Comparison of ENCODE assay signal across 9 cellular contexts in genomic region chr12:81668475-81668874, GRCh38.
DNase-seq lines count a peak whose midpoint lies in the region; ATAC-seq and TF ChIP-seq lines count a peak whose summit lies in the region.
"Had no signal": no experiment of that assay in that cellular context is flagged by ENCODE, and none has a peak within 500 bp of the region (broad histone marks: within the 10 kb centered on the region; RNA-seq: fewer than 3 reads in every experiment).

No MANE protein-coding gene starts in this region.

- peak; percentile 94 for ATAC-seq in HG03045 (IDR thresholded peaks at IDR 0.05; ENCODE audit: unreplicated experiment)
- ATAC-seq in RWPE2 (ENCODE audit: low read depth): peak; percentile 100
- ATAC-seq in lung (ENCODE audit: insufficient read depth, low FRiP score): peak; percentile 81
- ATAC-seq in left lobe of liver: no peak

- intact Hi-C loops in tibial artery (cut with DNase I; ENCODE audit: low total_unique reads): no loop called here

- H3K27me3 ChIP-seq in RWPE2 (ENCODE audit: insufficient read depth, poor library complexity, severe bottlenecking) (no peaks in the 10 kb centered on the region), lung (ENCODE audit: control insufficient read depth, insufficient read depth) (no peaks in the 10 kb centered on the region), tibial artery (no peaks in the 10 kb centered on the region)
- H3K27me3 ChIP-seq: BLaER1 treated with 17β-estradiol and CSF1 and Interleukin-3, amounts not matched to agents 10 nM and 100 nM had no signal

- H3K4me1 ChIP-seq in RWPE2 (ENCODE audit: insufficient read depth, poor library complexity, severe bottlenecking): no peaks in the 10 kb centered on the region
- H3K4me1 ChIP-seq in lung (ENCODE audit: control insufficient read depth in 2 of 2, insufficient read depth in 2 of 2, low read length in 2 of 2): no peaks in the 10 kb centered on the region
- no peaks in the 10 kb centered on the region for H3K4me1 ChIP-seq in tibial artery

- 15 to 18% methylated on average over 1 of the region's 1 CpG for WGBS in lung, 2 donors

- TF ChIP-seq CTCF in RWPE2 (IDR thresholded peaks at IDR 0.05; ENCODE audit: poor library complexity, severe bottlenecking): no peak
- TF ChIP-seq CTCF in lung (IDR thresholded peaks at IDR 0.05; ENCODE audit: control extremely low read depth, extremely low read depth): no peak
- TF ChIP-seq CTCF in tibial artery (IDR thresholded peaks at IDR 0.05): no peak

- H3K9me3 ChIP-seq in RWPE2 (ENCODE audit: severe bottlenecking): no peaks in the 10 kb centered on the region
- H3K9me3 ChIP-seq in lung (ENCODE audit: control insufficient read depth in 2 of 2, insufficient read depth in 1 of 2, low read length in 1 of 2): no peaks in the 10 kb centered on the region
- H3K9me3 ChIP-seq in tibial artery: no peaks in the 10 kb centered on the region
- H3K9me3 ChIP-seq: BLaER1 treated with 17β-estradiol and CSF1 and Interleukin-3, amounts not matched to agents 10 nM and 100 nM had no signal

- no peak overlapping the region for H3K4me3 ChIP-seq in RWPE2 (ENCODE audit: severe bottlenecking)
- H3K4me3 ChIP-seq in lung: no peak overlapping the region
- no peak overlapping the region for H3K4me3 ChIP-seq in tibial artery
- H3K4me3 ChIP-seq: BLaER1 treated with 17β-estradiol and CSF1 and Interleukin-3, amounts not matched to agents 10 nM and 100 nM had no signal

- DNase-seq in activated T-cell treated with anti-CD3 and anti-CD28 coated beads for 24 hours (ENCODE audit: low read depth) (peak; percentile 15), activated T-cell treated with anti-CD3 and anti-CD28 coated beads for 4 hours (no peak), RWPE2 (ENCODE audit: low spot score) (no peak), lung (ENCODE audit: low spot score) (no peak), NCI-H1436 (lab: John Stamatoyannopoulos, UW) (no peak), left lobe of liver (ENCODE audit: low spot score) (no peak), tibial artery (no peak)

- H3K36me3 ChIP-seq in RWPE2 (ENCODE audit: low read depth): no peaks in the 10 kb centered on the region
- no peaks in the 10 kb centered on the region for H3K36me3 ChIP-seq in lung (ENCODE audit: control insufficient read depth in 2 of 2, insufficient read depth in 2 of 2, low read length in 2 of 2)
- H3K36me3 ChIP-seq in tibial artery: no peaks in the 10 kb centered on the region
- H3K36me3 ChIP-seq: BLaER1 treated with 17β-estradiol and CSF1 and Interleukin-3, amounts not matched to agents 10 nM and 100 nM had no signal

- no peak overlapping the region for H3K27ac ChIP-seq in RWPE2 (ENCODE audit: poor library complexity, severe bottlenecking)
- no peak overlapping the region for H3K27ac ChIP-seq in lung (ENCODE audit: low read depth in 1 of 2, low read length in 1 of 2)
- H3K27ac ChIP-seq in tibial artery: no peak overlapping the region
- H3K27ac ChIP-seq: BLaER1 treated with 17β-estradiol and CSF1 and Interleukin-3, amounts not matched to agents 10 nM and 100 nM had no signal
